In the genomic region with DNA sequence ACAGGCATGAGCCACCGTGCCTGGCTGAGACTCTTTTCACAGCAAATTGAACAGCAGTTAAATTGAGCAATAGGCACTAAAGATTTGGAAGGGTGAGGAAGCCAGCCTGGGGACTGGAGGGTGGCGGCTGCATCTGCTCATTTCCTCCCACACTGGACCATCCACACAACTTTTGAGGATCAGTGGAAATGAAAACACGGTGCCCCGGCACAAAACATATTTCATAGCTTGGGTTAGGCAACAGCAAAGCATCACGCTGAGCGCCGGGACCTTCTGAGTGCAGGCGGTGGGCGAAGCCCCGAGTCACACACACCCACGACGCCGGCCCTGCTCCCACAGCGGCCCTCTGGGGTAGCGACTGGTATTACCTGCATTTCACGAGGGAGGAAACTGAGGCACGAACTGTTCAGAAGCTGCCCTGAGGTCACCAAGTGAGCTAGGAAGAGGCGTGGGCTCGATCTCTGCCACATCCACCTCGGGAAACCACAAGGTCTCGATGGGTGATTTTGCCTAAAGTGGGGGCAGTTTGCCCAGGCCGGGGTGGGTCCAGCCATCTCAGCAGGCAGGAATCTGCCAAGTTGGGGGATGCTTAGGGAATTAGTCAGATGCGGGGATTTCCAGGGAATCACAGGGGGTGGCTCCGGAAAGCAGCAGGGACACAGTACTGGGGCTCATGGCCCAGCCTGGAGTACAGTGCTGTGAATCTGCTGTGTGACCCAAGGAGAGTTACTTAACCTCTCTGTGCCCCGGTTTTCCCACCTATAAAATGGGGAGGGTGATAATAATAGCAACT, we compare ENCODE assay signal across 9 cellular contexts. TPM values are rescaled to one million over a fixed set of nuclear protein-coding genes. Genes with fewer than 3 reads are reported as not detected.
A peak's percentile ranks its signal among the peaks of the same experiment; 100 is the strongest.
DNase-seq lines count a peak whose midpoint lies in the region; ATAC-seq, FAIRE-seq and TF ChIP-seq lines count a peak whose summit lies in the region.
"Had no signal": no experiment of that assay in that cellular context is flagged by ENCODE, and none has a peak within 500 bp of the region (broad histone marks: within the 10 kb centered on the region; RNA-seq: fewer than 3 reads in every experiment).

No MANE protein-coding gene starts in this region.

- no peak for TF ChIP-seq CTCF in RWPE1 (conservative IDR thresholded peaks at IDR 0.05; ENCODE audit: low read depth)
- peak; percentile 37 for TF ChIP-seq CTCF in fibroblast of mammary gland (conservative IDR thresholded peaks at IDR 0.05; ENCODE audit: control insufficient read depth, insufficient read depth, low read depth, low read length)
- no peak for TF ChIP-seq CTCF in stomach (IDR thresholded peaks at IDR 0.05)

- ATAC-seq in HG02840 (IDR thresholded peaks at IDR 0.05; ENCODE audit: low FRiP score, unreplicated experiment) (no peak), HG03342 (IDR thresholded peaks at IDR 0.05; ENCODE audit: unreplicated experiment) (no peak), GM21447 (IDR thresholded peaks at IDR 0.05; ENCODE audit: unreplicated experiment) (no peak)

- CTCF ChIA-PET in RWPE1 (lab: Yijun Ruan, JAX): interaction anchor here (0.6 kb wide), 1 partner anchor 449 kb away, joined by 7 read pairs; no protein-coding TSS in a partner anchor

- H3K36me3 ChIP-seq in stomach: no peaks in the 10 kb centered on the region

- POLR2A ChIA-PET in RWPE1 (lab: Yijun Ruan, JAX; ENCODE audit: low non-redundant PET): no interaction called here

- H3K9me3 ChIP-seq in stomach: no peaks in the 10 kb centered on the region

- 51 to 76% (median 63%) methylated on average over 23 to 25 of the region's 25 CpGs for WGBS in stomach, 5 donors

- DNase-seq in H54 (ENCODE audit: insufficient read length, low spot score) (peak; percentile 85), RWPE1 (ENCODE audit: low spot score) (peak; percentile 94), fibroblast of mammary gland (ENCODE audit: low read depth) (peak; percentile 96), stomach (no peak), GM19239 (ENCODE audit: insufficient read length, low spot score) (no peak)
- DNase-seq: NCI-H345 had no signal

- peak; percentile 27; the same call in 1 of the 2 replicates for TF ChIP-seq POLR2A in H54 (IDR thresholded peaks at IDR 0.05; ENCODE audit: low read depth, low read length)
- TF ChIP-seq POLR2A in stomach (IDR thresholded peaks at IDR 0.05): no peak

- peaks cover 11 to 59% (median 35%) of the 10 kb centered on the region in 4 donors for H3K4me1 ChIP-seq in stomach

- peak overlapping the region; percentile 100 for H3K27ac ChIP-seq in RWPE1
- peak overlapping the region in 4 of 5 donors; percentile 26 to 73 (median 62) for H3K27ac ChIP-seq in stomach

- FAIRE-seq in H54 (lab: Jason Lieb, UNC) (peak; percentile 62), GM19239 (lab: Jason Lieb, UNC) (no peak)

- intact Hi-C loops in stomach (cut with DNase I; ENCODE audit: low total_unique reads): no loop called here

- no peak overlapping the region for H3K4me3 ChIP-seq in fibroblast of mammary gland (ENCODE audit: control insufficient read depth, low read depth, low read length)
- no peak overlapping the region for H3K4me3 ChIP-seq in stomach

- TF ChIP-seq EP300 in stomach (IDR thresholded peaks at IDR 0.05): no peak

- H3K27me3 ChIP-seq in stomach: no peaks in the 10 kb centered on the region

RNA-seq across cellular contexts. Expression of a gene that starts 3.5 kb away (rescaled TPM):
- total RNA-seq in stomach: 10 to 100 TPM; 19.3 to 74.7 (median 63.5) TPM
- 10 to 100 TPM; 16.3 to 36.1 (median 23.6) TPM for polyA plus RNA-seq in stomach

RNA-seq across cellular contexts. Expression of a gene that starts 28.1 kb away (rescaled TPM):
- 100 to 1,000 TPM in 1 of 5 donors, 10 to 100 TPM in 4; 55.1 to 368 (median 82.3) TPM for total RNA-seq in stomach
- polyA plus RNA-seq in stomach: 10 to 100 TPM; 43.1 to 65.3 (median 48.8) TPM

Comparison
In these comparisons a context has a peak if more than half of its experiments do, and no peak if none do; other contexts are left out.
1. DNase-seq: peak in H54 (single experiment), RWPE1 (single experiment) and fibroblast of mammary gland (single experiment); none in stomach (single experiment) and GM19239 (single experiment).